In the genomic region with DNA sequence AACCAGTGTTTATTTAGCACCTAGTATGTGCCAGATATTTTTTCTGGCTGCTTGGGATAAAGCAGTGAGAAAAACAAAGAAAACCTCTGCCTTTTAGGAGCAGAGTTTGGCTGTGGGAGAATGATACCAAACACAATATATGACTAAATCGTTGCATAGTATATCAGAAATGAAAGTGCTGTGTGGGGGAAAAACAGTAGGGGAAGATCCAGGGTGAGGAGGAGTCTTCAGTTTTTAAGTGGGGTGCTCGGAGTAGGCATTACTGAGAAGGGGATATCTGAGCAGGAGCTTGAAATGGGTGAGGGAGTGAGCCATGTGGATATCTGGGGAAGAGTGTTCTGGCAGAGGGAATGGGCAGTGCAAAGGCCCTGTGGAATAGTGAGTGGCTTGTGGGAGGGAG, we compare ENCODE assay signal across 19 cellular contexts. TPM values are rescaled to one million over a fixed set of nuclear protein-coding genes. Genes with fewer than 3 reads are reported as not detected.
DNase-seq lines count a peak whose midpoint lies in the region; ATAC-seq and TF ChIP-seq lines count a peak whose summit lies in the region.
"Had no signal": no experiment of that assay in that cellular context is flagged by ENCODE, and none has a peak within 500 bp of the region (broad histone marks: within the 10 kb centered on the region; RNA-seq: fewer than 3 reads in every experiment).

No MANE protein-coding gene starts in this region.

- H3K9me3 Mint-ChIP-seq in activated T-cell treated with anti-CD3 and anti-CD28 coated beads, Interleukin-2, amount 50 U/mL, for 72 hours, result no peaks in the 10 kb centered on the region
- no peaks in the 10 kb centered on the region for H3K9me3 Mint-ChIP-seq in activated T-helper 1 cell treated with anti-CD3 and anti-CD28 coated beads, Interleukin-12 subunit alpha, Interleukin-12 subunit beta, Interleukin-2, Interleukin-4 antibody, amounts not matched to agents 30 ng/mL and 10 ng/mL and 1 ng/mL, durations not matched to agents 14 hours and 24 hours and 36 hours
- H3K9me3 Mint-ChIP-seq in nephron progenitor cell, result no peaks in the 10 kb centered on the region
- H3K9me3 Mint-ChIP-seq: CD14-positive monocyte, HFFc6 had no signal

- CTCF ChIA-PET in RWPE1 (lab: Yijun Ruan, JAX), result interaction anchor here (0.6 kb wide), 2 partner anchors 15 to 1187 kb away, joined by 3 read pairs; no protein-coding TSS in a partner anchor

- POLR2A ChIA-PET in RWPE1 (lab: Yijun Ruan, JAX; ENCODE audit: low non-redundant PET), result interaction anchor here (0.5 kb wide), 1 partner anchor 10 kb away, joined by 6 read pairs; no protein-coding TSS in a partner anchor

- intact Hi-C loops in activated T-helper 1 cell treated with anti-CD3 and anti-CD28 coated beads, Interleukin-12 subunit alpha, Interleukin-12 subunit beta, Interleukin-2, Interleukin-4 antibody, amounts not matched to agents 30 ng/mL and 10 ng/mL and 1 ng/mL, durations not matched to agents 14 hours and 24 hours and 36 hours (cut with micrococcal nuclease), result no loop called here

- peak in 1 of 2 donors; percentile 75 for ATAC-seq in activated T-cell treated with anti-CD3 and anti-CD28 coated beads, Interleukin-2, amount 50 U/mL, for 72 hours (replicated peaks in 1 of 2)
- ATAC-seq in HG03378 (IDR thresholded peaks at IDR 0.05; ENCODE audit: unreplicated experiment), result no peak
- ATAC-seq: HepG2 had no signal

- TF ChIP-seq CTCF in RWPE1 (conservative IDR thresholded peaks at IDR 0.05; ENCODE audit: low read depth) (no peak), nephron progenitor cell (IDR thresholded peaks at IDR 0.05) (no peak)

- no peak for DNase-seq in activated T-cell treated with anti-CD3 and anti-CD28 coated beads, Interleukin-2, amount 50 U/mL, for 72 hours
- DNase-seq in activated T-cell treated with anti-CD3 and anti-CD28 coated beads for 4 hours (no peak), RWPE1 (ENCODE audit: low spot score) (no peak), nephron progenitor cell (no peak), nucleus accumbens (lab: John Stamatoyannopoulos, UW) (no peak)
- no peak for DNase-seq in activated T-helper 1 cell treated with anti-CD3 and anti-CD28 coated beads, Interleukin-12 subunit alpha, Interleukin-12 subunit beta, Interleukin-2, Interleukin-4 antibody, amounts not matched to agents 30 ng/mL and 10 ng/mL and 1 ng/mL, durations not matched to agents 14 hours and 24 hours and 36 hours (ENCODE audit: low spot score)
- DNase-seq: ACHN, AML-193, Caco-2, EL, HFFc6, NCI-H1048, NCI-H1436 treated with DMSO at 0.1 percent for 48 hours, NCI-H2081, NCI-H774, RPMI8226 had no signal

- no peaks in the 10 kb centered on the region for H3K27me3 Mint-ChIP-seq in activated T-cell treated with anti-CD3 and anti-CD28 coated beads, Interleukin-2, amount 50 U/mL, for 72 hours (ENCODE audit: low read depth)
- H3K27me3 Mint-ChIP-seq in activated T-helper 1 cell treated with anti-CD3 and anti-CD28 coated beads, Interleukin-12 subunit alpha, Interleukin-12 subunit beta, Interleukin-2, Interleukin-4 antibody, amounts not matched to agents 30 ng/mL and 10 ng/mL and 1 ng/mL, durations not matched to agents 14 hours and 24 hours and 36 hours (ENCODE audit: insufficient read depth), result no peaks in the 10 kb centered on the region
- no peaks in the 10 kb centered on the region for H3K27me3 Mint-ChIP-seq in nephron progenitor cell (ENCODE audit: low read depth, poor library complexity)

- peak overlapping the region; percentile 19 to 70 for H3K4me3 Mint-ChIP-seq in activated T-cell treated with anti-CD3 and anti-CD28 coated beads, Interleukin-2, amount 50 U/mL, for 72 hours
- no peak overlapping the region for H3K4me3 Mint-ChIP-seq in activated T-helper 1 cell treated with anti-CD3 and anti-CD28 coated beads, Interleukin-12 subunit alpha, Interleukin-12 subunit beta, Interleukin-2, Interleukin-4 antibody, amounts not matched to agents 30 ng/mL and 10 ng/mL and 1 ng/mL, durations not matched to agents 14 hours and 24 hours and 36 hours
- no peak overlapping the region for H3K4me3 Mint-ChIP-seq in nephron progenitor cell
- H3K4me3 Mint-ChIP-seq: CD14-positive monocyte, HFFc6 had no signal

- peaks cover 14% of the 10 kb centered on the region for H3K4me1 Mint-ChIP-seq in activated T-cell treated with anti-CD3 and anti-CD28 coated beads, Interleukin-2, amount 50 U/mL, for 72 hours (ENCODE audit: low read depth)
- peaks cover 8% of the 10 kb centered on the region for H3K4me1 Mint-ChIP-seq in activated T-helper 1 cell treated with anti-CD3 and anti-CD28 coated beads, Interleukin-12 subunit alpha, Interleukin-12 subunit beta, Interleukin-2, Interleukin-4 antibody, amounts not matched to agents 30 ng/mL and 10 ng/mL and 1 ng/mL, durations not matched to agents 14 hours and 24 hours and 36 hours (ENCODE audit: low read depth)
- H3K4me1 Mint-ChIP-seq in nephron progenitor cell, result peaks cover 9% of the 10 kb centered on the region
- H3K4me1 Mint-ChIP-seq: CD14-positive monocyte had no signal

- peak overlapping the region; percentile 33; the same call in 1 of the 2 replicates for H3K27ac ChIP-seq in RWPE1

- H3K36me3 Mint-ChIP-seq in activated T-cell treated with anti-CD3 and anti-CD28 coated beads, Interleukin-2, amount 50 U/mL, for 72 hours (ENCODE audit: insufficient read depth in 2 of 2), result peaks cover 8 to 15% of the 10 kb centered on the region in 2 donors
- H3K36me3 Mint-ChIP-seq in activated T-helper 1 cell treated with anti-CD3 and anti-CD28 coated beads, Interleukin-12 subunit alpha, Interleukin-12 subunit beta, Interleukin-2, Interleukin-4 antibody, amounts not matched to agents 30 ng/mL and 10 ng/mL and 1 ng/mL, durations not matched to agents 14 hours and 24 hours and 36 hours (ENCODE audit: low read depth), result peaks cover 34% of the 10 kb centered on the region
- peaks cover 44% of the 10 kb centered on the region for H3K36me3 Mint-ChIP-seq in nephron progenitor cell (ENCODE audit: low read depth)

- H3K27ac Mint-ChIP-seq in activated T-cell treated with anti-CD3 and anti-CD28 coated beads, Interleukin-2, amount 50 U/mL, for 72 hours, result peak overlapping the region; percentile 86
- peak overlapping the region; percentile 87 for H3K27ac Mint-ChIP-seq in activated T-helper 1 cell treated with anti-CD3 and anti-CD28 coated beads, Interleukin-12 subunit alpha, Interleukin-12 subunit beta, Interleukin-2, Interleukin-4 antibody, amounts not matched to agents 30 ng/mL and 10 ng/mL and 1 ng/mL, durations not matched to agents 14 hours and 24 hours and 36 hours
- H3K27ac Mint-ChIP-seq in nephron progenitor cell, result peak overlapping the region; percentile 14
- H3K27ac Mint-ChIP-seq: HFFc6 had no signal

RNA-seq across cellular contexts. Expression of a gene that starts 23.0 kb away (rescaled TPM):
- total RNA-seq in activated T-cell treated with anti-CD3 and anti-CD28 coated beads, Interleukin-2, amount 50 U/mL, for 72 hours, result 10 to 100 TPM; 62.6 to 70.4 TPM
- 36.7 and 38.3 TPM in 2 replicates for total RNA-seq in activated T-helper 1 cell treated with anti-CD3 and anti-CD28 coated beads, Interleukin-12 subunit alpha, Interleukin-12 subunit beta, Interleukin-2, Interleukin-4 antibody, amounts not matched to agents 30 ng/mL and 10 ng/mL and 1 ng/mL, durations not matched to agents 14 hours and 24 hours and 36 hours

Comparison
In these comparisons a context has a peak if more than half of its experiments do, and no peak if none do; other contexts are left out.
1. H3K27ac Mint-ChIP-seq: peak in every context shown above with its lines; median percentile 87 in activated T-helper 1 cell treated with anti-CD3 and anti-CD28 coated beads, Interleukin-12 subunit alpha, Interleukin-12 subunit beta, Interleukin-2, Interleukin-4 antibody, amounts not matched to agents 30 ng/mL and 10 ng/mL and 1 ng/mL, durations not matched to agents 14 hours and 24 hours and 36 hours; 86 in activated T-cell treated with anti-CD3 and anti-CD28 coated beads, Interleukin-2, amount 50 U/mL, for 72 hours; 14 in nephron progenitor cell.
2. H3K4me3 Mint-ChIP-seq: peak in activated T-cell treated with anti-CD3 and anti-CD28 coated beads, Interleukin-2, amount 50 U/mL, for 72 hours (2 of 2); none in activated T-helper 1 cell treated with anti-CD3 and anti-CD28 coated beads, Interleukin-12 subunit alpha, Interleukin-12 subunit beta, Interleukin-2, Interleukin-4 antibody, amounts not matched to agents 30 ng/mL and 10 ng/mL and 1 ng/mL, durations not matched to agents 14 hours and 24 hours and 36 hours (single experiment) and nephron progenitor cell (single experiment).